13 cellular contexts compared by ENCODE assay signal in the genomic region with DNA sequence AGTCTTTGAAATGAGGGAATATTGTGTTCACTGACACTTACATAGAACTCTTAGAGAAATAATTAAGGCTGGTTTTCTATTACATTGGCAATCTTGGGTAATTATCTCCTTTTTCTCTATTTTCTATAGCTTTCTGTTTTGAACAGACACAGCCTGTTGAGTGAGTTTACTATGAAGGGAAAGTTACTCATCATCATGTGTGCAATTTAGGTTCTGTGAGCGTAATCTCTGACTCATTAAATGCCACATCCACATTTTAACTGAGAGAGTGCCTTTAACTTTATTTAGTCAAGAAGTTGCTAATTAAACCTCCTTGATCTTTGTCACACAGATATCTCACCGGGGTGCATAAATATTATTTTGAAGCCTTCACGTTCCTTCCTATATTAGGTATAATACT.
DNase-seq lines count a peak whose midpoint lies in the region; ATAC-seq and TF ChIP-seq lines count a peak whose summit lies in the region.
"Had no signal": no experiment of that assay in that cellular context is flagged by ENCODE, and none has a peak within 500 bp of the region (broad histone marks: within the 10 kb centered on the region; RNA-seq: fewer than 3 reads in every experiment).

No MANE protein-coding gene starts in this region.

- intact Hi-C loops in activated CD8-positive, alpha-beta T cell treated with anti-CD3 and anti-CD28 coated beads for 36 hours (cut with micrococcal nuclease), result no loop called here

- CTCF ChIA-PET in activated CD8-positive, alpha-beta T cell treated with anti-CD3 and anti-CD28 coated beads for 36 hours (lab: Charles Lee), result interaction anchor here (0.7 kb wide), 1 partner anchor 14 kb away, joined by 3 read pairs; no protein-coding TSS in a partner anchor

- no peak for ATAC-seq in activated CD8-positive, alpha-beta T cell treated with anti-CD3 and anti-CD28 coated beads for 36 hours
- no peak for ATAC-seq in HG02759 (IDR thresholded peaks at IDR 0.05; ENCODE audit: unreplicated experiment)
- no peak for ATAC-seq in GM18511 (IDR thresholded peaks at IDR 0.05; ENCODE audit: unreplicated experiment)
- ATAC-seq in GM19035 (IDR thresholded peaks at IDR 0.05; ENCODE audit: unreplicated experiment), result no peak

- no peak overlapping the region for H3K9ac ChIP-seq in adipocyte (ENCODE audit: low read length)
- H3K9ac ChIP-seq: BLaER1 treated with 17β-estradiol and CSF1 and Interleukin-3, amounts not matched to agents 10 nM and 100 nM had no signal

- H3K9me3 ChIP-seq in adipocyte (ENCODE audit: control insufficient read depth, low read length), result no peaks in the 10 kb centered on the region
- H3K9me3 ChIP-seq: BLaER1 treated with 17β-estradiol and CSF1 and Interleukin-3, amounts not matched to agents 10 nM and 100 nM; tibial nerve had no signal

- peak; percentile 43 for DNase-seq in AG08395 (ENCODE audit: low spot score)
- peak; percentile 78 for DNase-seq in LHCN-M2 (ENCODE audit: low read depth)
- peak; percentile 61 for DNase-seq in adipocyte (ENCODE audit: low read depth)
- DNase-seq in glomerular visceral epithelial cell (ENCODE audit: extremely low spot score), result peak; percentile 38
- no peak for DNase-seq in activated CD8-positive, alpha-beta T cell treated with anti-CD3 and anti-CD28 coated beads for 36 hours
- DNase-seq: activated CD8-positive, alpha-beta memory T cell treated with anti-CD3 and anti-CD28 coated beads, Interleukin-2, amount 50 U/mL, for 48 hours; NCI-H1694 treated with DMSO at 0.1 percent for 48 hours had no signal

- H3K36me3 ChIP-seq in adipocyte (ENCODE audit: control insufficient read depth, insufficient read depth, low read length, severe bottlenecking), result no peaks in the 10 kb centered on the region
- H3K36me3 ChIP-seq: BLaER1 treated with 17β-estradiol and CSF1 and Interleukin-3, amounts not matched to agents 10 nM and 100 nM; tibial nerve had no signal

- no peak for TF ChIP-seq CTCF in activated CD8-positive, alpha-beta T cell treated with anti-CD3 and anti-CD28 coated beads for 36 hours (IDR thresholded peaks at IDR 0.05)

- H3K27ac Mint-ChIP-seq in activated CD8-positive, alpha-beta T cell treated with anti-CD3 and anti-CD28 coated beads for 36 hours, result no peak overlapping the region

- POLR2A ChIA-PET in activated CD8-positive, alpha-beta T cell treated with anti-CD3 and anti-CD28 coated beads for 36 hours (lab: Charles Lee), result no interaction called here

- H3K27me3 ChIP-seq in adipocyte (replicated peaks; ENCODE audit: control insufficient read depth, insufficient read depth, low read length), result no peaks in the 10 kb centered on the region
- H3K27me3 ChIP-seq: BLaER1 treated with 17β-estradiol and CSF1 and Interleukin-3, amounts not matched to agents 10 nM and 100 nM; tibial nerve had no signal

- H3K4me1 Mint-ChIP-seq in activated CD8-positive, alpha-beta T cell treated with anti-CD3 and anti-CD28 coated beads for 36 hours (ENCODE audit: low read depth), result no peaks in the 10 kb centered on the region

- H3K36me3 Mint-ChIP-seq in activated CD8-positive, alpha-beta T cell treated with anti-CD3 and anti-CD28 coated beads for 36 hours (ENCODE audit: low read depth), result no peaks in the 10 kb centered on the region

- H3K9me3 Mint-ChIP-seq in activated CD8-positive, alpha-beta T cell treated with anti-CD3 and anti-CD28 coated beads for 36 hours, result no peaks in the 10 kb centered on the region

- no peaks in the 10 kb centered on the region for H3K27me3 Mint-ChIP-seq in activated CD8-positive, alpha-beta T cell treated with anti-CD3 and anti-CD28 coated beads for 36 hours

- no peak overlapping the region for H3K4me3 Mint-ChIP-seq in activated CD8-positive, alpha-beta T cell treated with anti-CD3 and anti-CD28 coated beads for 36 hours

- H3K4me1 ChIP-seq in adipocyte (ENCODE audit: control insufficient read depth, insufficient read depth, low read length), result peaks cover 9% of the 10 kb centered on the region
- H3K4me1 ChIP-seq: tibial nerve had no signal

- H3K4me3 ChIP-seq in adipocyte (ENCODE audit: low read length), result no peak overlapping the region
- H3K4me3 ChIP-seq: BLaER1 treated with 17β-estradiol and CSF1 and Interleukin-3, amounts not matched to agents 10 nM and 100 nM; skin epidermis; tibial nerve had no signal
